Comparison of ENCODE assay signal across 1 cellular context in the genomic region with DNA sequence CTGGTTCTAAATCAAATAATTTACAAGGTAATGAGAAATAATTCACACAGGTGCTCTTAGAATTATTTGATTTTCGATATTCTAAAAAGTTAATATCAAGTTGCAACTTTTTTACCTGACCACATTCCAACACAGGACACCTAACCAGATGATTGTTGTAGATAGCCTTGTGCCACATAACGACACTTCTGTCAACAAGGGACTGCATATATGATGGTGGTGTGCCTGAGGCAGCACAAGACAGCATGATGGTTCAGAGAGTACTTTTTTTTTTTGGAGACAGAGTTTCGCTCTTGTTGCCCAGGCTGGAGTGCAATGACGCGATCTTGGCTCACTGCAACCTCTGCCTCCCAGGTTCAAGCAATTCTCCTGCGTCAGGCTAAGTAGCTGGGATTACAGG.
TF ChIP-seq lines count a peak whose summit lies in the region.

No MANE protein-coding gene starts in this region.

TF ChIP-seq in H1, 55 proteins besides CTCF, POLR2A, EP300 and RAD21 (continued from another document):
- TF ChIP-seq, protein P1, sequence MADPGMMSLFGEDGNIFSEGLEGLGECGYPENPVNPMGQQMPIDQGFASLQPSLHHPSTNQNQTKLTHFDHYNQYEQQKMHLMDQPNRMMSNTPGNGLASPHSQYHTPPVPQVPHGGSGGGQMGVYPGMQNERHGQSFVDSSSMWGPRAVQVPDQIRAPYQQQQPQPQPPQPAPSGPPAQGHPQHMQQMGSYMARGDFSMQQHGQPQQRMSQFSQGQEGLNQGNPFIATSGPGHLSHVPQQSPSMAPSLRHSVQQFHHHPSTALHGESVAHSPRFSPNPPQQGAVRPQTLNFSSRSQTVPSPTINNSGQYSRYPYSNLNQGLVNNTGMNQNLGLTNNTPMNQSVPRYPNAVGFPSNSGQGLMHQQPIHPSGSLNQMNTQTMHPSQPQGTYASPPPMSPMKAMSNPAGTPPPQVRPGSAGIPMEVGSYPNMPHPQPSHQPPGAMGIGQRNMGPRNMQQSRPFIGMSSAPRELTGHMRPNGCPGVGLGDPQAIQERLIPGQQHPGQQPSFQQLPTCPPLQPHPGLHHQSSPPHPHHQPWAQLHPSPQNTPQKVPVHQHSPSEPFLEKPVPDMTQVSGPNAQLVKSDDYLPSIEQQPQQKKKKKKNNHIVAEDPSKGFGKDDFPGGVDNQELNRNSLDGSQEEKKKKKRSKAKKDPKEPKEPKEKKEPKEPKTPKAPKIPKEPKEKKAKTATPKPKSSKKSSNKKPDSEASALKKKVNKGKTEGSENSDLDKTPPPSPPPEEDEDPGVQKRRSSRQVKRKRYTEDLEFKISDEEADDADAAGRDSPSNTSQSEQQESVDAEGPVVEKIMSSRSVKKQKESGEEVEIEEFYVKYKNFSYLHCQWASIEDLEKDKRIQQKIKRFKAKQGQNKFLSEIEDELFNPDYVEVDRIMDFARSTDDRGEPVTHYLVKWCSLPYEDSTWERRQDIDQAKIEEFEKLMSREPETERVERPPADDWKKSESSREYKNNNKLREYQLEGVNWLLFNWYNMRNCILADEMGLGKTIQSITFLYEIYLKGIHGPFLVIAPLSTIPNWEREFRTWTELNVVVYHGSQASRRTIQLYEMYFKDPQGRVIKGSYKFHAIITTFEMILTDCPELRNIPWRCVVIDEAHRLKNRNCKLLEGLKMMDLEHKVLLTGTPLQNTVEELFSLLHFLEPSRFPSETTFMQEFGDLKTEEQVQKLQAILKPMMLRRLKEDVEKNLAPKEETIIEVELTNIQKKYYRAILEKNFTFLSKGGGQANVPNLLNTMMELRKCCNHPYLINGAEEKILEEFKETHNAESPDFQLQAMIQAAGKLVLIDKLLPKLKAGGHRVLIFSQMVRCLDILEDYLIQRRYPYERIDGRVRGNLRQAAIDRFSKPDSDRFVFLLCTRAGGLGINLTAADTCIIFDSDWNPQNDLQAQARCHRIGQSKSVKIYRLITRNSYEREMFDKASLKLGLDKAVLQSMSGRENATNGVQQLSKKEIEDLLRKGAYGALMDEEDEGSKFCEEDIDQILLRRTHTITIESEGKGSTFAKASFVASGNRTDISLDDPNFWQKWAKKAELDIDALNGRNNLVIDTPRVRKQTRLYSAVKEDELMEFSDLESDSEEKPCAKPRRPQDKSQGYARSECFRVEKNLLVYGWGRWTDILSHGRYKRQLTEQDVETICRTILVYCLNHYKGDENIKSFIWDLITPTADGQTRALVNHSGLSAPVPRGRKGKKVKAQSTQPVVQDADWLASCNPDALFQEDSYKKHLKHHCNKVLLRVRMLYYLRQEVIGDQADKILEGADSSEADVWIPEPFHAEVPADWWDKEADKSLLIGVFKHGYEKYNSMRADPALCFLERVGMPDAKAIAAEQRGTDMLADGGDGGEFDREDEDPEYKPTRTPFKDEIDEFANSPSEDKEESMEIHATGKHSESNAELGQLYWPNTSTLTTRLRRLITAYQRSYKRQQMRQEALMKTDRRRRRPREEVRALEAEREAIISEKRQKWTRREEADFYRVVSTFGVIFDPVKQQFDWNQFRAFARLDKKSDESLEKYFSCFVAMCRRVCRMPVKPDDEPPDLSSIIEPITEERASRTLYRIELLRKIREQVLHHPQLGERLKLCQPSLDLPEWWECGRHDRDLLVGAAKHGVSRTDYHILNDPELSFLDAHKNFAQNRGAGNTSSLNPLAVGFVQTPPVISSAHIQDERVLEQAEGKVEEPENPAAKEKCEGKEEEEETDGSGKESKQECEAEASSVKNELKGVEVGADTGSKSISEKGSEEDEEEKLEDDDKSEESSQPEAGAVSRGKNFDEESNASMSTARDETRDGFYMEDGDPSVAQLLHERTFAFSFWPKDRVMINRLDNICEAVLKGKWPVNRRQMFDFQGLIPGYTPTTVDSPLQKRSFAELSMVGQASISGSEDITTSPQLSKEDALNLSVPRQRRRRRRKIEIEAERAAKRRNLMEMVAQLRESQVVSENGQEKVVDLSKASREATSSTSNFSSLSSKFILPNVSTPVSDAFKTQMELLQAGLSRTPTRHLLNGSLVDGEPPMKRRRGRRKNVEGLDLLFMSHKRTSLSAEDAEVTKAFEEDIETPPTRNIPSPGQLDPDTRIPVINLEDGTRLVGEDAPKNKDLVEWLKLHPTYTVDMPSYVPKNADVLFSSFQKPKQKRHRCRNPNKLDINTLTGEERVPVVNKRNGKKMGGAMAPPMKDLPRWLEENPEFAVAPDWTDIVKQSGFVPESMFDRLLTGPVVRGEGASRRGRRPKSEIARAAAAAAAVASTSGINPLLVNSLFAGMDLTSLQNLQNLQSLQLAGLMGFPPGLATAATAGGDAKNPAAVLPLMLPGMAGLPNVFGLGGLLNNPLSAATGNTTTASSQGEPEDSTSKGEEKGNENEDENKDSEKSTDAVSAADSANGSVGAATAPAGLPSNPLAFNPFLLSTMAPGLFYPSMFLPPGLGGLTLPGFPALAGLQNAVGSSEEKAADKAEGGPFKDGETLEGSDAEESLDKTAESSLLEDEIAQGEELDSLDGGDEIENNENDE (IDR thresholded peaks at IDR 0.05; ENCODE audit: insufficient replicate concordance, low read length): no peak
- no peak for TF ChIP-seq CBX5 (IDR thresholded peaks at IDR 0.05; ENCODE audit: low read depth, low read length)
- TF ChIP-seq, protein P2, sequence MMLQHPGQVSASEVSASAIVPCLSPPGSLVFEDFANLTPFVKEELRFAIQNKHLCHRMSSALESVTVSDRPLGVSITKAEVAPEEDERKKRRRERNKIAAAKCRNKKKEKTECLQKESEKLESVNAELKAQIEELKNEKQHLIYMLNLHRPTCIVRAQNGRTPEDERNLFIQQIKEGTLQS (IDR thresholded peaks at IDR 0.05; ENCODE audit: insufficient read depth, low read depth, low read length): no peak
- TF ChIP-seq RBBP5 (IDR thresholded peaks at IDR 0.05; ENCODE audit: borderline replicate concordance, low read depth, low read length): no peak
- no peak for TF ChIP-seq JUND (IDR thresholded peaks at IDR 0.05; ENCODE audit: low read length)
- TF ChIP-seq CEBPB (IDR thresholded peaks at IDR 0.05; ENCODE audit: low read depth, low read length): no peak
- no peak for TF ChIP-seq BCL11A (IDR thresholded peaks at IDR 0.05; ENCODE audit: low read depth in 2 of 2, low read length in 2 of 2)
- no peak for TF ChIP-seq SP1 (IDR thresholded peaks at IDR 0.05; ENCODE audit: low read depth, low read length)
- TF ChIP-seq, protein P3, sequence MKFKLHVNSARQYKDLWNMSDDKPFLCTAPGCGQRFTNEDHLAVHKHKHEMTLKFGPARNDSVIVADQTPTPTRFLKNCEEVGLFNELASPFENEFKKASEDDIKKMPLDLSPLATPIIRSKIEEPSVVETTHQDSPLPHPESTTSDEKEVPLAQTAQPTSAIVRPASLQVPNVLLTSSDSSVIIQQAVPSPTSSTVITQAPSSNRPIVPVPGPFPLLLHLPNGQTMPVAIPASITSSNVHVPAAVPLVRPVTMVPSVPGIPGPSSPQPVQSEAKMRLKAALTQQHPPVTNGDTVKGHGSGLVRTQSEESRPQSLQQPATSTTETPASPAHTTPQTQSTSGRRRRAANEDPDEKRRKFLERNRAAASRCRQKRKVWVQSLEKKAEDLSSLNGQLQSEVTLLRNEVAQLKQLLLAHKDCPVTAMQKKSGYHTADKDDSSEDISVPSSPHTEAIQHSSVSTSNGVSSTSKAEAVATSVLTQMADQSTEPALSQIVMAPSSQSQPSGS (IDR thresholded peaks at IDR 0.05; ENCODE audit: low read length): no peak
- no peak for TF ChIP-seq CBX8 (IDR thresholded peaks at IDR 0.05; ENCODE audit: borderline replicate concordance, low read depth, low read length)
- no peak for TF ChIP-seq MAFK (IDR thresholded peaks at IDR 0.05; ENCODE audit: low read depth, low read length)
